7 cellular contexts compared by ENCODE assay signal in the genomic region with DNA sequence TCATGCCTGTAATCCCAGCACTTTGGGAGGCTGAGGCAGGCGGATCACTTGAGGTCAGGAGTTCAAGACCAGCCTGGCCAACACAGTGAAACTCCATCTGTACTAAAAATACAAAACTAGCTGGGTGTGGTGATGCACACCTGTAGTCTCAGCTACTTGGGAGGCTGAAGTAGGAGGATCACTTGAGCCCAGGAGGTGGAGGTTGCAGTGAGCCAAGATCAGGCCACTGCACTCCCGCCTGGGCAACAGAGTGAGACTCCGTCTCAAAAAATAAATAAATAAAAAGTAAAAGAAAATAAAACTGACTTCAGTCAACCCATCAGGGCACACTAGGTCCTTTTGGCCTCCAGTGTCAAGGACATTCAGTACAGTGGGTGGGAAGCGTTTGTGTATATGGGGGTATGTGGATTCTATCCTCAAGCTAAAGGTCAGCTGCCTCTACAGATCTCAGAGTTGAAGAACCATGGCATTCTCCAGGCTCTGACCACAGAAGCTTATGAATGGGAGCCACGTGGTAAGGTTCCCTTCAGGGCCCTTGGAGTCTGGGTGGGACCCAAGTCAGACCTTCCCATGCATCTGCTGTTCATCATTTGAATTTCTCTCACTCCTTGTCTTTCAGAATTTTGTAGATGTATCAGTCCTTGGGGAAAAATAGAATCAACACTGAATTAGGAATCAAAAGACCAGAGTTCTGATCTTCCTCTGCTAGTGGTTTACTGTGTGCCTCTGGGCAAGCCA. TPM values are rescaled to one million over a fixed set of nuclear protein-coding genes. Genes with fewer than 3 reads are reported as not detected.
"Had no signal": no experiment of that assay in that cellular context is flagged by ENCODE, and none has a peak within 500 bp of the region (broad histone marks: within the 10 kb centered on the region; RNA-seq: fewer than 3 reads in every experiment).

No MANE protein-coding gene starts in this region.

RNA-seq across cellular contexts. Expression of a gene that starts 55.7 kb away (rescaled TPM):
- total RNA-seq: kidney epithelial cell, left ventricle myocardium inferior, left ventricle myocardium superior, lower leg skin, lung microvascular endothelial cell had no signal
- polyA plus RNA-seq: immature natural killer cell; naive thymus-derived CD4-positive, alpha-beta T cell had no signal
